Comparison of ENCODE assay signal across 9 cellular contexts in the genomic region with DNA sequence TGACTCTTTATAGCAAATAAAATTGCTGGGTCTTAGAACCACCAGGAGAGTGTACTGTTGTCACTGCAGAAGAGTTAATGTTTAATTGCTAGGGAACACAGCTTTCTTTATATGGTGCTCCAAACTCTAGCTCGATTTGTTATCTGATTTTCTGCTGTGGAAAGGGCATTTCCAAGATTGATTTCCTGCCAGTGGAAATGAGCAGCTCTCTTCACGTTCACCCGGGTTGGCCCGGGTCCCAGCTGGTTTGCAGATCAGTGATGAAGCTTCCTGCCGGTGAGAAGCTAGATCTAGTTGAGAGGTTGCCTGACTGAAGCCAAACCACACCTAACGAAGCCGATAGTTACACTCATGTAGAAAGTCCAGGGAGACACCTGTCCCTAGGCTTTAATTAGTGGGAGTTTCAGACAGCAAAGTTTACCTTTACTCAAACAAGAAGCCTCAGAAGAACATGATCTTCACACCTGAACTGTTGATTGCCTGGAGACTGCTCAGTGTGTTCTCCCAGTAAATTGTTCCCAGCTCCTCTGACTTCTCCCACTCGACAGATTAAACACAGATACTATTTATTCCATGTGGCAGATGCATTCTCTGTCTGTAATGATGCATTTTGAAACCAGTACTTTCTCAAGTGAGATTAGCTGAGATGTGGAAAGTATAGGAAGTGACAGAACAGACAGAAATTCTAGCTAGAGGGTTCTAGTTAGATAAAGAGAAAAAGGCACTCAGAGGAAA. TPM values are rescaled to one million over a fixed set of nuclear protein-coding genes. Genes with fewer than 3 reads are reported as not detected.
A peak's percentile ranks its signal among the peaks of the same experiment; 100 is the strongest.
DNase-seq lines count a peak whose midpoint lies in the region; ATAC-seq, FAIRE-seq and TF ChIP-seq lines count a peak whose summit lies in the region.
"Had no signal": no experiment of that assay in that cellular context is flagged by ENCODE, and none has a peak within 500 bp of the region (broad histone marks: within the 10 kb centered on the region; RNA-seq: fewer than 3 reads in every experiment).

No MANE protein-coding gene starts in this region.

- peak overlapping the region; percentile 58 for H3K4me2 ChIP-seq in mammary epithelial cell (ENCODE audit: insufficient read depth, low read depth, low read length)

- H4K20me1 ChIP-seq in mammary epithelial cell (ENCODE audit: insufficient read depth, low read length) = no peaks in the 10 kb centered on the region

- peak overlapping the region; percentile 70 for H3K27ac ChIP-seq in HL-60 (replicated peaks)
- peak overlapping the region; percentile 26 for H3K27ac ChIP-seq in mammary epithelial cell (ENCODE audit: insufficient read depth, low read depth, low read length)
- peak overlapping the region; percentile 39 for H3K27ac ChIP-seq in mesodermal cell (ENCODE audit: low read depth, low read length, severe bottlenecking)
- H3K27ac ChIP-seq: thoracic aorta had no signal

- intact Hi-C loops in mammary epithelial cell (cut with micrococcal nuclease) = no loop called here

- 2% methylated on average over 7 of the region's 8 CpGs for WGBS in mammary epithelial cell (ENCODE audit: low coverage, missing lambda C conversion rate)
- 95 to 100% methylated on average over 5 to 8 of the region's 8 CpGs for WGBS in mesodermal cell (ENCODE audit: insufficient coverage in 2 of 2), 2 experiments

- POLR2A ChIA-PET in T-cell (lab: Charles Lee) = interaction anchor here (0.5 to 2.0 kb wide), 12 partner anchors 9 to 226 kb away, joined by 3 to 17 read pairs (median 5); partner anchors contain the start of genes MCM3 (in 1 of the 2) and PAQR8 (in 1 of the 2)

- dilution Hi-C loops in mammary epithelial cell (cut with HindIII; ENCODE audit: low sequenced_read_pairs) = loop anchor here (5.0 kb wide), 2 partner anchors 37 to 102 kb away; no protein-coding TSS in a partner anchor

- H3K9me3 ChIP-seq in mammary epithelial cell (replicated peaks; ENCODE audit: insufficient read depth, low read length) = no peaks in the 10 kb centered on the region
- H3K9me3 ChIP-seq in mesodermal cell (ENCODE audit: control insufficient read depth, low read length) = peaks cover 8% of the 10 kb centered on the region
- H3K9me3 ChIP-seq: thoracic aorta had no signal

- H2AFZ ChIP-seq in mammary epithelial cell (ENCODE audit: low read depth, low read length) = peak overlapping the region; percentile 55

- CTCF ChIA-PET in T-cell (lab: Charles Lee) = interaction anchor here (0.6 to 4.8 kb wide), 35 partner anchors 8 to 280 kb away, joined by 3 to 88 read pairs (median 5); partner anchors contain the start of genes EFHC1 (in 2 of the 2), PAQR8 (in 2 of the 2) and MCM3 (in 1 of the 2)
- CTCF ChIA-PET in mammary epithelial cell (lab: Charles Lee; ENCODE audit: low non-redundant PET) = interaction anchor here (0.7 kb wide), 1 partner anchor 8 kb away, joined by 4 read pairs; no protein-coding TSS in a partner anchor

- H3K36me3 ChIP-seq in mammary epithelial cell (ENCODE audit: insufficient read depth, low read length) (no peaks in the 10 kb centered on the region), mesodermal cell (ENCODE audit: control insufficient read depth, insufficient read depth, low read length) (peaks cover 3% of the 10 kb centered on the region)
- H3K36me3 ChIP-seq: thoracic aorta had no signal

- H3K4me3 Mint-ChIP-seq in T-cell = peak overlapping the region; percentile 68 to 81 (median 81)

- TF ChIP-seq CTCF in HL-60 (IDR thresholded peaks at IDR 0.05; ENCODE audit: insufficient read depth, low read length) = no peak
- no peak for TF ChIP-seq CTCF in mammary epithelial cell (conservative IDR thresholded peaks at IDR 0.05 in 1 of 2, IDR thresholded peaks at IDR 0.05 in 1 of 2; ENCODE audit: extremely low read depth in 1 of 2, insufficient read depth in 1 of 2, low read depth in 1 of 2, low read length in 2 of 2)

- H3K27me3 ChIP-seq in HL-60 (ENCODE audit: insufficient read depth, poor library complexity, severe bottlenecking) (no peaks in the 10 kb centered on the region), mammary epithelial cell (ENCODE audit: insufficient read depth, low read length) (no peaks in the 10 kb centered on the region)

- H3K27me3 Mint-ChIP-seq in T-cell = no peaks in the 10 kb centered on the region

- peaks cover 8% of the 10 kb centered on the region for H3K36me3 Mint-ChIP-seq in T-cell

- in situ Hi-C loops in mammary epithelial cell (cut with MboI; ENCODE audit: low sequenced_read_pairs in 2 of 2) = loop anchor here (5.0 to 10.0 kb wide), 2 partner anchors 92 to 225 kb away; no protein-coding TSS in a partner anchor

- DNase-seq in HL-60 (ENCODE audit: low read depth in 1 of 2, low spot score in 1 of 2) (peak in 1 of 2 experiments; percentile 18), T-cell (peak; percentile 22 to 74 (median 57)), mammary epithelial cell (peak; percentile 72), frontal cortex (ENCODE audit: low spot score in 2 of 2) (no peak), NCI-H2227 (lab: John Stamatoyannopoulos, UW; ENCODE audit: unreplicated experiment) (no peak)

- peak overlapping the region; percentile 96 to 98 for H3K27ac Mint-ChIP-seq in T-cell

- BruUV-seq in mammary epithelial cell (replicated peaks; lab: Mats Ljungman, UMichigan) = no TSS peak

- H3K9me3 Mint-ChIP-seq in T-cell = peaks cover 0 to 3% (median 0%) of the 10 kb centered on the region in 3 donors

- no peak for FAIRE-seq in frontal cortex (lab: Jason Lieb, UNC)

- H3K4me3 ChIP-seq in GM08714 (ENCODE audit: low read length) (peak overlapping the region; percentile 52; the same call in 1 of the 2 replicates), HL-60 (replicated peaks; ENCODE audit: insufficient read depth, low read length) (no peak overlapping the region), mammary epithelial cell (replicated peaks in 1 of 3; ENCODE audit: insufficient read depth in 1 of 3, low read depth in 2 of 3, low read length in 3 of 3) (no peak overlapping the region), mesodermal cell (ENCODE audit: extremely low read depth, insufficient read depth, low read length, poor library complexity, severe bottlenecking) (no peak overlapping the region)
- H3K4me3 ChIP-seq: thoracic aorta had no signal

- ATAC-seq in GM21390 (IDR thresholded peaks at IDR 0.05; ENCODE audit: unreplicated experiment) (peak; percentile 63), T-cell (replicated peaks in 1 of 4) (peak; percentile 48 to 69 (median 64))

- H3K79me2 ChIP-seq in mammary epithelial cell (ENCODE audit: insufficient read depth, low read length) = no peaks in the 10 kb centered on the region

- peak overlapping the region; percentile 31 for H3K9ac ChIP-seq in mammary epithelial cell (ENCODE audit: insufficient read depth, low read length)

- H3K4me1 ChIP-seq in mammary epithelial cell (ENCODE audit: insufficient read depth, low read length) (peaks cover 14% of the 10 kb centered on the region), mesodermal cell (ENCODE audit: control insufficient read depth, insufficient read depth, low read length, poor library complexity, severe bottlenecking) (peaks cover 16% of the 10 kb centered on the region)

- peaks cover 85 to 96% (median 92%) of the 10 kb centered on the region in 3 donors for H3K4me1 Mint-ChIP-seq in T-cell

RNA-seq across cellular contexts. Expression of gene PAQR8, which starts 27.8 kb away (rescaled TPM):
- total RNA-seq in T-cell = 10 to 100 TPM; 12.0 to 35.2 (median 30.2) TPM
- total RNA-seq in mammary epithelial cell = 1 to 10 TPM in 1 of 2 donors, under 1 TPM in 1; 0.17 to 3.4 TPM
- 1.4 TPM for polyA plus RNA-seq in mammary epithelial cell
- 2.2 TPM for polyA minus RNA-seq in mammary epithelial cell
- polyA plus RNA-seq in mesodermal cell (2013, experiment 1 of 2) = 18.8 TPM
- polyA plus RNA-seq in mesodermal cell (2013, experiment 2 of 2) = 18.5 TPM
- total RNA-seq in frontal cortex = 12.6 TPM

RNA-seq across cellular contexts. Expression of gene EFHC1, which starts 30.3 kb away (rescaled TPM):
- total RNA-seq in T-cell = 1 to 10 TPM; 4.5 to 8.6 (median 6.2) TPM
- total RNA-seq in mammary epithelial cell = 10 to 100 TPM; 16.3 to 17.6 TPM
- 10.5 TPM for polyA plus RNA-seq in mammary epithelial cell
- 13.2 TPM for polyA minus RNA-seq in mammary epithelial cell
- polyA plus RNA-seq in mesodermal cell (2013, experiment 1 of 2) = 29.5 TPM
- polyA plus RNA-seq in mesodermal cell (2013, experiment 2 of 2) = 29.5 TPM
- total RNA-seq in frontal cortex = 22.4 TPM

Comparison
In these comparisons a context has a peak if more than half of its experiments do, and no peak if none do; other contexts are left out.
1. DNase-seq: peak in T-cell (34 of 34) and mammary epithelial cell (single experiment); none in frontal cortex (0 of 2) and NCI-H2227 (single experiment).
2. Peak in every context shown above with its lines, with median percentiles within 50 percentile points of each other: H3K27ac ChIP-seq.